ENCODE assay signal across 16 cellular contexts in genomic region chr11:44531636-44532035, GRCh38. TPM values are rescaled to one million over a fixed set of nuclear protein-coding genes. Genes with fewer than 3 reads are reported as not detected.
DNase-seq lines count a peak whose midpoint lies in the region; ATAC-seq and TF ChIP-seq lines count a peak whose summit lies in the region.
"Had no signal": no experiment of that assay in that cellular context is flagged by ENCODE, and none has a peak within 500 bp of the region (broad histone marks: within the 10 kb centered on the region; RNA-seq: fewer than 3 reads in every experiment).

No MANE protein-coding gene starts in this region.

- peaks cover 44% of the 10 kb centered on the region for H3K4me1 Mint-ChIP-seq in activated CD4-positive, alpha-beta memory T cell treated with anti-CD3 and anti-CD28 coated beads for 36 hours (ENCODE audit: low read depth)
- peaks cover 45% of the 10 kb centered on the region for H3K4me1 Mint-ChIP-seq in dendritic cell treated with granulocyte-macrophage colony-stimulating factor and Interleukin-4, amounts not matched to agents 40 ng/mL and 50 ng/mL, for 4 days (ENCODE audit: low read depth)

- no peak overlapping the region for H4K8ac ChIP-seq in mesendoderm (ENCODE audit: low read depth, low read length)

- no peaks in the 10 kb centered on the region for H3K36me3 Mint-ChIP-seq in activated CD4-positive, alpha-beta memory T cell treated with anti-CD3 and anti-CD28 coated beads for 36 hours
- no peaks in the 10 kb centered on the region for H3K36me3 Mint-ChIP-seq in dendritic cell treated with granulocyte-macrophage colony-stimulating factor and Interleukin-4, amounts not matched to agents 40 ng/mL and 50 ng/mL, for 4 days (ENCODE audit: low read depth)

- CTCF ChIA-PET in A673 (lab: Charles Lee) = no interaction called here
- CTCF ChIA-PET in activated CD4-positive, alpha-beta memory T cell treated with anti-CD3 and anti-CD28 coated beads for 36 hours (lab: Charles Lee) = interaction anchor here (0.8 kb wide), 1 partner anchor 8 kb away, joined by 8 read pairs; no protein-coding TSS in a partner anchor

- H3K9me3 Mint-ChIP-seq in activated CD4-positive, alpha-beta memory T cell treated with anti-CD3 and anti-CD28 coated beads for 36 hours = no peaks in the 10 kb centered on the region
- no peaks in the 10 kb centered on the region for H3K9me3 Mint-ChIP-seq in dendritic cell treated with granulocyte-macrophage colony-stimulating factor and Interleukin-4, amounts not matched to agents 40 ng/mL and 50 ng/mL, for 4 days
- H3K9me3 Mint-ChIP-seq: H9 had no signal

- ATAC-seq in GM21786 (IDR thresholded peaks at IDR 0.05; ENCODE audit: unreplicated experiment) = no peak
- ATAC-seq: HepG2 had no signal

- H3K79me2 ChIP-seq in mesendoderm (ENCODE audit: control insufficient read depth, insufficient read depth, low read length) = no peaks in the 10 kb centered on the region

- no peak for TF ChIP-seq CTCF in A673 (conservative IDR thresholded peaks at IDR 0.05; ENCODE audit: low read depth, low read length)

- H3K27me3 Mint-ChIP-seq in activated CD4-positive, alpha-beta memory T cell treated with anti-CD3 and anti-CD28 coated beads for 36 hours = peaks cover 4% of the 10 kb centered on the region
- H3K27me3 Mint-ChIP-seq in dendritic cell treated with granulocyte-macrophage colony-stimulating factor and Interleukin-4, amounts not matched to agents 40 ng/mL and 50 ng/mL, for 4 days = peaks cover 17% of the 10 kb centered on the region

- H2BK120ac ChIP-seq in mesendoderm (ENCODE audit: low read depth, low read length) = no peak overlapping the region

- H3K18ac ChIP-seq in mesendoderm (ENCODE audit: low read length) = no peak overlapping the region

- intact Hi-C loops in A673 (cut with micrococcal nuclease; ENCODE audit: unreplicated experiment) = no loop called here
- intact Hi-C loops in activated CD4-positive, alpha-beta memory T cell treated with anti-CD3 and anti-CD28 coated beads for 36 hours (cut with micrococcal nuclease) = loop anchor here (2.0 kb wide), 2 partner anchors 33 to 339 kb away; partner anchors contain the start of gene CD82
- intact Hi-C loops in dendritic cell treated with granulocyte-macrophage colony-stimulating factor and Interleukin-4, amounts not matched to agents 40 ng/mL and 50 ng/mL, for 4 days (cut with micrococcal nuclease) = no loop called here

- no peak overlapping the region for H2BK15ac ChIP-seq in mesendoderm (replicated peaks; ENCODE audit: low read depth)

- no peaks in the 10 kb centered on the region for H4K20me1 ChIP-seq in BLaER1 treated with 17β-estradiol and CSF1 and Interleukin-3, amounts not matched to agents 10 nM and 100 nM
- H4K20me1 ChIP-seq: BLaER1 had no signal

- H3K79me1 ChIP-seq in mesendoderm (ENCODE audit: low read length) = no peaks in the 10 kb centered on the region

- no peak overlapping the region for H3K4ac ChIP-seq in mesendoderm (ENCODE audit: low read depth, low read length)

- H3K4me1 ChIP-seq in A673 (ENCODE audit: insufficient read depth, low read length, poor library complexity, severe bottlenecking) = peaks cover 20% of the 10 kb centered on the region
- H3K4me1 ChIP-seq in BLaER1 treated with 17β-estradiol and CSF1 and Interleukin-3, amounts not matched to agents 10 nM and 100 nM = peaks cover 6 to 68% (median 62%) of the 10 kb centered on the region in 10 experiments
- H3K4me1 ChIP-seq in mesendoderm (ENCODE audit: control insufficient read depth, low read depth, low read length) = no peaks in the 10 kb centered on the region

- WGBS in mesendoderm (ENCODE audit: extremely low coverage, insufficient coverage, low lambda C conversion rate) = no CpG with 5 or more reads among the region's 8 CpGs

- no TSS peak for BruUV-seq in A673 (replicated peaks; lab: Mats Ljungman, UMichigan)

- H3K9me3 ChIP-seq in A673 (ENCODE audit: low read depth, low read length, poor library complexity, severe bottlenecking) = no peaks in the 10 kb centered on the region
- no peaks in the 10 kb centered on the region for H3K9me3 ChIP-seq in BLaER1 treated with 17β-estradiol and CSF1 and Interleukin-3, amounts not matched to agents 10 nM and 100 nM (replicated peaks in 1 of 11)
- H3K9me3 ChIP-seq: BLaER1 had no signal

- H4K5ac ChIP-seq in mesendoderm (ENCODE audit: low read length) = no peak overlapping the region

- H3K56ac ChIP-seq in mesendoderm (ENCODE audit: low read length) = no peak overlapping the region

- no peak overlapping the region for H2AK5ac ChIP-seq in mesendoderm (ENCODE audit: low read length)

- DNase-seq in A673 (ENCODE audit: low spot score) (no peak), cortex of kidney (lab: John Stamatoyannopoulos, UW) (no peak), mesendoderm (no peak)
- peak; percentile 54 for DNase-seq in activated CD4-positive, alpha-beta memory T cell treated with anti-CD3 and anti-CD28 coated beads for 36 hours
- DNase-seq: COR-L47, H9, Karpas-422, NCI-H187 treated with DMSO at 0.1 percent for 48 hours, NCI-H446, NCI-H748 treated with DMSO at 0.1 percent for 48 hours, SIG-M5 had no signal

- H2BK5ac ChIP-seq in mesendoderm (ENCODE audit: low read length) = no peak overlapping the region

- H3K4me3 ChIP-seq in A673 (ENCODE audit: low read depth, low read length, poor library complexity, severe bottlenecking) (no peak overlapping the region), mesendoderm (ENCODE audit: low read length) (no peak overlapping the region)
- no peak overlapping the region for H3K4me3 ChIP-seq in BLaER1 treated with 17β-estradiol and CSF1 and Interleukin-3, amounts not matched to agents 10 nM and 100 nM
- H3K4me3 ChIP-seq: BLaER1 had no signal

- no peak overlapping the region; a peak in 1 of 22 replicates for H3K9ac ChIP-seq in BLaER1 treated with 17β-estradiol and CSF1 and Interleukin-3, amounts not matched to agents 10 nM and 100 nM
- no peak overlapping the region for H3K9ac ChIP-seq in mesendoderm (ENCODE audit: low read length)
- H3K9ac ChIP-seq: BLaER1 had no signal

- no peak overlapping the region for H3K4me3 Mint-ChIP-seq in activated CD4-positive, alpha-beta memory T cell treated with anti-CD3 and anti-CD28 coated beads for 36 hours
- no peak overlapping the region for H3K4me3 Mint-ChIP-seq in dendritic cell treated with granulocyte-macrophage colony-stimulating factor and Interleukin-4, amounts not matched to agents 40 ng/mL and 50 ng/mL, for 4 days
- H3K4me3 Mint-ChIP-seq: H9 had no signal

- H3K36me3 ChIP-seq in A673 (ENCODE audit: insufficient read depth, low read length, poor library complexity, severe bottlenecking) (no peaks in the 10 kb centered on the region), mesendoderm (ENCODE audit: control insufficient read depth, insufficient read depth, low read length) (no peaks in the 10 kb centered on the region)
- no peaks in the 10 kb centered on the region for H3K36me3 ChIP-seq in BLaER1 treated with 17β-estradiol and CSF1 and Interleukin-3, amounts not matched to agents 10 nM and 100 nM
- H3K36me3 ChIP-seq: BLaER1 had no signal

- no peaks in the 10 kb centered on the region for H3K27me3 ChIP-seq in A673 (replicated peaks; ENCODE audit: insufficient read depth, low read depth, low read length, poor library complexity)
- no peaks in the 10 kb centered on the region for H3K27me3 ChIP-seq in BLaER1 treated with 17β-estradiol and CSF1 and Interleukin-3, amounts not matched to agents 10 nM and 100 nM
- no peaks in the 10 kb centered on the region for H3K27me3 ChIP-seq in mesendoderm (ENCODE audit: insufficient read depth, low read length, poor library complexity)
- H3K27me3 ChIP-seq: BLaER1 had no signal

- H3K27ac ChIP-seq in A673 (ENCODE audit: low read depth, low read length, poor library complexity, severe bottlenecking) = peak overlapping the region; percentile 5
- H3K27ac ChIP-seq in BLaER1 treated with 17β-estradiol and CSF1 and Interleukin-3, amounts not matched to agents 10 nM and 100 nM = peak overlapping the region in 3 of 11 experiments; percentile 64 to 79 (median 78); a peak in 6 of 22 replicates
- no peak overlapping the region for H3K27ac ChIP-seq in mesendoderm (ENCODE audit: low read depth, low read length)
- H3K27ac ChIP-seq: BLaER1 had no signal

- POLR2A ChIA-PET in A673 (lab: Charles Lee; ENCODE audit: low non-redundant PET) = no interaction called here
- POLR2A ChIA-PET in activated CD4-positive, alpha-beta memory T cell treated with anti-CD3 and anti-CD28 coated beads for 36 hours (lab: Charles Lee) = no interaction called here

- H3K27ac Mint-ChIP-seq in activated CD4-positive, alpha-beta memory T cell treated with anti-CD3 and anti-CD28 coated beads for 36 hours = peak overlapping the region; percentile 76
- peak overlapping the region; percentile 61 for H3K27ac Mint-ChIP-seq in dendritic cell treated with granulocyte-macrophage colony-stimulating factor and Interleukin-4, amounts not matched to agents 40 ng/mL and 50 ng/mL, for 4 days
- H3K27ac Mint-ChIP-seq: H9 had no signal

- H3K23ac ChIP-seq in mesendoderm (ENCODE audit: low read length) = no peak overlapping the region

- H3K4me2 ChIP-seq in BLaER1 treated with 17β-estradiol and CSF1 and Interleukin-3, amounts not matched to agents 10 nM and 100 nM = peak overlapping the region in 10 of 11 experiments; percentile 22 to 89 (median 75); a peak in 16 of 22 replicates
- no peak overlapping the region for H3K4me2 ChIP-seq in mesendoderm (ENCODE audit: low read length)
- H3K4me2 ChIP-seq: BLaER1 had no signal

RNA-seq across cellular contexts. Expression of gene CD82, which starts 33.8 kb away (rescaled TPM):
- 8.2 and 16.0 TPM in 2 replicates for total RNA-seq in A673 (2021)
- total RNA-seq in activated CD4-positive, alpha-beta memory T cell treated with anti-CD3 and anti-CD28 coated beads for 36 hours = 100 to 1,000 TPM; 243 to 277 TPM
- 0.81 TPM for polyA plus RNA-seq in mesendoderm (2013, experiment 1 of 2)
- 0.91 TPM for polyA plus RNA-seq in mesendoderm (2013, experiment 2 of 2)
- total RNA-seq: HepG2 had no signal

Comparison
In these comparisons a context has a peak if more than half of its experiments do, and no peak if none do; other contexts are left out.
1. RNA of gene CD82, which starts 33.8 kb away (total RNA-seq): 243 to 277 TPM in activated CD4-positive, alpha-beta memory T cell treated with anti-CD3 and anti-CD28 coated beads for 36 hours; 8.2 to 16.0 TPM in A673; every median in the first group is over 10 times any median in the second.